Comparison of ENCODE assay signal across 8 cellular contexts in genomic region chr22:47400131-47400530, GRCh38.
DNase-seq lines count a peak whose midpoint lies in the region; ATAC-seq, FAIRE-seq and TF ChIP-seq lines count a peak whose summit lies in the region.
"Not testable (repeated sequence)": the region's sequence is repeated elsewhere in the genome, so short reads cannot be mapped to it uniquely, and the experiment has no call there.

No MANE protein-coding gene starts in this region.

- H3K27ac ChIP-seq in BLaER1; kidney (ENCODE audit: low read depth in 2 of 2, low read length in 2 of 2); spleen; upper lobe of right lung: not testable (repeated sequence)
- peak overlapping the region in 4 of 11 experiments; percentile 21 to 80 (median 70); a peak in 4 of 22 replicates for H3K27ac ChIP-seq in BLaER1 treated with 17β-estradiol and CSF1 and Interleukin-3, amounts not matched to agents 10 nM and 100 nM

- intact Hi-C loops in kidney (cut with DNase I); spleen (cut with DNase I; ENCODE audit: low total_unique reads); upper lobe of right lung (cut with DNase I): not testable (repeated sequence)

- H4K20me1 ChIP-seq in BLaER1; BLaER1 treated with 17β-estradiol and CSF1 and Interleukin-3, amounts not matched to agents 10 nM and 100 nM: not testable (repeated sequence)

- not testable (repeated sequence) for H3K4me1 Mint-ChIP-seq in chondrocyte (ENCODE audit: low read depth)

- H3K27ac Mint-ChIP-seq in chondrocyte (ENCODE audit: unreplicated experiment), result not testable (repeated sequence)

- peak; percentile 14 for DNase-seq in RPMI8226
- peak; percentile 48 for DNase-seq in activated effector memory CD4-positive, alpha-beta T cell treated with anti-CD3 and anti-CD28 coated beads, Interleukin-2, amount 50 U/mL, for 16 hours
- peak; percentile 48 for DNase-seq in chondrocyte (ENCODE audit: low spot score)
- DNase-seq in kidney, result peak; percentile 45
- peak; percentile 34 for DNase-seq in spleen
- DNase-seq in upper lobe of right lung, result peak; percentile 54

- not testable (repeated sequence) for H3K36me3 Mint-ChIP-seq in chondrocyte (ENCODE audit: low read depth)

- FAIRE-seq in kidney (lab: Jason Lieb, UNC), result not testable (repeated sequence)

- not testable (repeated sequence) for H3K4me3 ChIP-seq in BLaER1; BLaER1 treated with 17β-estradiol and CSF1 and Interleukin-3, amounts not matched to agents 10 nM and 100 nM; kidney (ENCODE audit: low read length in 2 of 2); spleen; upper lobe of right lung

- not testable (repeated sequence) for H3K27me3 Mint-ChIP-seq in chondrocyte (ENCODE audit: low read depth)

- TF ChIP-seq CTCF in chondrocyte (IDR thresholded peaks at IDR 0.05); kidney (IDR thresholded peaks at IDR 0.05; ENCODE audit: borderline replicate concordance, extremely low read depth, insufficient read depth); spleen (IDR thresholded peaks at IDR 0.05 in 8 of 11, conservative IDR thresholded peaks at IDR 0.05 in 3 of 11); upper lobe of right lung (IDR thresholded peaks at IDR 0.05): not testable (repeated sequence)

- H3K9me3 ChIP-seq in BLaER1; BLaER1 treated with 17β-estradiol and CSF1 and Interleukin-3, amounts not matched to agents 10 nM and 100 nM (replicated peaks in 1 of 11); kidney (ENCODE audit: control insufficient read depth in 1 of 2, low read length in 2 of 2); spleen; upper lobe of right lung: not testable (repeated sequence)

- not testable (repeated sequence) for TF ChIP-seq POLR2A in spleen (IDR thresholded peaks at IDR 0.05)

- peaks cover 28% of the 10 kb centered on the region for H3K9me3 Mint-ChIP-seq in chondrocyte (ENCODE audit: low read depth)

- peak overlapping the region; percentile 77 for H3K4me2 ChIP-seq in BLaER1
- peak overlapping the region in 9 of 11 experiments; percentile 78 to 90 (median 84); a peak in 17 of 22 replicates for H3K4me2 ChIP-seq in BLaER1 treated with 17β-estradiol and CSF1 and Interleukin-3, amounts not matched to agents 10 nM and 100 nM

- 70 to 95% (median 85%) methylated on average over 4 to 9 of the region's 10 CpGs for WGBS in spleen, 5 donors

- not testable (repeated sequence) for ATAC-seq in upper lobe of right lung

- H3K9ac ChIP-seq in BLaER1; BLaER1 treated with 17β-estradiol and CSF1 and Interleukin-3, amounts not matched to agents 10 nM and 100 nM; kidney (ENCODE audit: low read length in 2 of 2): not testable (repeated sequence)

- not testable (repeated sequence) for H3K36me3 ChIP-seq in BLaER1; BLaER1 treated with 17β-estradiol and CSF1 and Interleukin-3, amounts not matched to agents 10 nM and 100 nM; kidney (ENCODE audit: control insufficient read depth in 1 of 2, insufficient read depth in 2 of 2, low read length in 2 of 2); spleen; upper lobe of right lung

- not testable (repeated sequence) for H3K27me3 ChIP-seq in BLaER1; BLaER1 treated with 17β-estradiol and CSF1 and Interleukin-3, amounts not matched to agents 10 nM and 100 nM; upper lobe of right lung
- H3K27me3 ChIP-seq in spleen (replicated peaks in 1 of 7), result peaks cover 0 to 19% (median 0%) of the 10 kb centered on the region in 7 donors

- peaks cover 70% of the 10 kb centered on the region for H3K4me1 ChIP-seq in BLaER1
- H3K4me1 ChIP-seq in BLaER1 treated with 17β-estradiol and CSF1 and Interleukin-3, amounts not matched to agents 10 nM and 100 nM, result peaks cover 45 to 86% (median 76%) of the 10 kb centered on the region in 10 experiments
- H3K4me1 ChIP-seq in kidney (ENCODE audit: control insufficient read depth in 1 of 2, insufficient read depth in 1 of 2, low read depth in 1 of 2, low read length in 2 of 2); spleen; upper lobe of right lung: not testable (repeated sequence)

- not testable (repeated sequence) for H3K4me3 Mint-ChIP-seq in chondrocyte (ENCODE audit: unreplicated experiment)
